Comparison of ENCODE assay signal across 18 cellular contexts in genomic region chr1:228778946-228779345, GRCh38.
"Had no signal": no experiment of that assay in that cellular context is flagged by ENCODE, and none has a peak within 500 bp of the region (broad histone marks: within the 10 kb centered on the region; RNA-seq: fewer than 3 reads in every experiment).

No MANE protein-coding gene starts in this region.

- H3K4me3 Mint-ChIP-seq: activated naive CD8-positive, alpha-beta T cell treated with anti-CD3 and anti-CD28 coated beads, Interleukin-2, amount 10 ng/mL, durations not matched to agents 7 days and 5 days; activated T-helper 1 cell treated with anti-CD3 and anti-CD28 coated beads, Interleukin-12 subunit alpha, Interleukin-12 subunit beta, Interleukin-2, Interleukin-4 antibody, amounts not matched to agents 30 ng/mL and 10 ng/mL and 1 ng/mL, durations not matched to agents 14 hours and 24 hours and 36 hours; memory B cell; natural killer cell had no signal

- H3K27ac Mint-ChIP-seq: activated naive CD8-positive, alpha-beta T cell treated with anti-CD3 and anti-CD28 coated beads, Interleukin-2, amount 10 ng/mL, durations not matched to agents 7 days and 5 days; activated T-helper 1 cell treated with anti-CD3 and anti-CD28 coated beads, Interleukin-12 subunit alpha, Interleukin-12 subunit beta, Interleukin-2, Interleukin-4 antibody, amounts not matched to agents 30 ng/mL and 10 ng/mL and 1 ng/mL, durations not matched to agents 14 hours and 24 hours and 36 hours; memory B cell; natural killer cell had no signal

- H3K9me3 ChIP-seq: esophagus muscularis mucosa, right atrium auricular region, tibial artery, vagina had no signal

- ATAC-seq: left ventricle myocardium superior, natural killer cell had no signal

- H3K4me1 ChIP-seq: right atrium auricular region, tibial artery, vagina had no signal

- H3K27ac ChIP-seq: brain microvascular endothelial cell, esophagus muscularis mucosa, right atrium auricular region, skin epidermis, tibial artery, vagina had no signal

- H3K27me3 ChIP-seq: brain microvascular endothelial cell, esophagus muscularis mucosa, right atrium auricular region, tibial artery, vagina had no signal

- H3K9me3 Mint-ChIP-seq: activated naive CD8-positive, alpha-beta T cell treated with anti-CD3 and anti-CD28 coated beads, Interleukin-2, amount 10 ng/mL, durations not matched to agents 7 days and 5 days; activated T-helper 1 cell treated with anti-CD3 and anti-CD28 coated beads, Interleukin-12 subunit alpha, Interleukin-12 subunit beta, Interleukin-2, Interleukin-4 antibody, amounts not matched to agents 30 ng/mL and 10 ng/mL and 1 ng/mL, durations not matched to agents 14 hours and 24 hours and 36 hours; natural killer cell had no signal

- DNase-seq: activated naive CD8-positive, alpha-beta T cell treated with anti-CD3 and anti-CD28 coated beads, Interleukin-2, amount 10 ng/mL, durations not matched to agents 7 days and 5 days; anterior cingulate cortex; brain microvascular endothelial cell; cortex of kidney; effector CD4-positive, alpha-beta T cell; glutamatergic neuron; hypothalamus; left ventricle myocardium superior; natural killer cell; stimulated activated CD4-positive, alpha-beta T cell treated with anti-CD3 and anti-CD28 coated beads, Interleukin-4, amount 100 ng/mL, for 24 hours; stimulated activated naive CD4-positive, alpha-beta T cell; tibial artery had no signal

- H3K36me3 ChIP-seq: brain microvascular endothelial cell, esophagus muscularis mucosa, right atrium auricular region, tibial artery, vagina had no signal

- H3K4me1 Mint-ChIP-seq: memory B cell, natural killer cell had no signal

- H3K36me3 Mint-ChIP-seq: activated naive CD8-positive, alpha-beta T cell treated with anti-CD3 and anti-CD28 coated beads, Interleukin-2, amount 10 ng/mL, durations not matched to agents 7 days and 5 days; memory B cell; natural killer cell had no signal

- H3K4me3 ChIP-seq: esophagus muscularis mucosa, right atrium auricular region, skin epidermis, tibial artery, vagina had no signal
